ENCODE assay signal across 28 cellular contexts in the genomic region with DNA sequence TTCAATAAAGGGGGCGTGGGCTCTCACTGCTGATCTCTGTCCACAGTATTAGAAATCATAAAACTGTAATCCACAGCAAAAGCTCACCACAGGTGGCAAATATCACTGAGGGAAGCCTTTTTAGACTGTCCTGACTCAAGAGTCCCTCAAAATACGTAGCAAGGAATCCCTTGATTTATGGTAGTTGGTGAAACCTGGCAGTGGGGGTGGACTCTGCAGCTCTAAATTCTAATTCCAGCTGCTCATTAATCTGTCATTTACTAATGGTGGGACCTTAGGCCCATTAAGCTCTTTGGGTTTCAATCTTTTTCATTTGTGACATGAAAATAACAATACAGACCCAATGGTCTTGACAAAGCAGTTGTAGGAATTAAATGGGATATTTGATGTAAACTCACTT. TPM values are rescaled to one million over a fixed set of nuclear protein-coding genes. Genes with fewer than 3 reads are reported as not detected.
DNase-seq lines count a peak whose midpoint lies in the region; ATAC-seq, FAIRE-seq and TF ChIP-seq lines count a peak whose summit lies in the region.
"Had no signal": no experiment of that assay in that cellular context is flagged by ENCODE, and none has a peak within 500 bp of the region (broad histone marks: within the 10 kb centered on the region; RNA-seq: fewer than 3 reads in every experiment).

No MANE protein-coding gene starts in this region.

- no peak overlapping the region for H3K4me3 ChIP-seq in HEK293 (ENCODE audit: low read depth, low read length)
- no peak overlapping the region for H3K4me3 ChIP-seq in WERI-Rb-1 (ENCODE audit: low read depth, low read length)
- no peak overlapping the region for H3K4me3 ChIP-seq in pancreas
- H3K4me3 ChIP-seq: BLaER1, GM12878 had no signal

- peaks cover 2% of the 10 kb centered on the region for H3K27me3 Mint-ChIP-seq in activated CD4-positive, alpha-beta T cell treated with anti-CD3 and anti-CD28 coated beads, Interleukin-2, amount 10 ng/mL, durations not matched to agents 7 days and 5 days
- peaks cover 4% of the 10 kb centered on the region for H3K27me3 Mint-ChIP-seq in nephron progenitor cell (ENCODE audit: low read depth, poor library complexity)
- H3K27me3 Mint-ChIP-seq in activated T-helper 17 cell treated with anti-CD3 and anti-CD28 coated beads, Interleukin-2, amount 50 U/mL, for 72 hours: no peaks in the 10 kb centered on the region
- H3K27me3 Mint-ChIP-seq: CD4-positive, CD25-positive, alpha-beta regulatory T cell had no signal

- peak overlapping the region; percentile 55 for H3K27ac Mint-ChIP-seq in activated CD4-positive, alpha-beta T cell treated with anti-CD3 and anti-CD28 coated beads, Interleukin-2, amount 10 ng/mL, durations not matched to agents 7 days and 5 days
- no peak overlapping the region for H3K27ac Mint-ChIP-seq in nephron progenitor cell
- no peak overlapping the region for H3K27ac Mint-ChIP-seq in activated T-helper 17 cell treated with anti-CD3 and anti-CD28 coated beads, Interleukin-2, amount 50 U/mL, for 72 hours
- H3K27ac Mint-ChIP-seq: CD14-positive monocyte; CD4-positive, CD25-positive, alpha-beta regulatory T cell; CD8-positive, alpha-beta memory T cell had no signal

- intact Hi-C loops in pancreas (cut with DNase I): no loop called here

- in situ Hi-C loops in ACHN (cut with HindIII; ENCODE audit: low pct_ligation_motif_present, low pct_unique_long_range_greater_than_20kb, low sequenced_read_pairs): no loop called here

- H3K36me3 ChIP-seq in HEK293 (ENCODE audit: control insufficient read depth in 2 of 2, insufficient read depth in 1 of 2, low read length in 2 of 2): no peaks in the 10 kb centered on the region
- H3K36me3 ChIP-seq in WERI-Rb-1: no peaks in the 10 kb centered on the region
- H3K36me3 ChIP-seq in pancreas: no peaks in the 10 kb centered on the region
- H3K36me3 ChIP-seq: BE2C, BLaER1 had no signal

- DNase-seq in activated CD4-positive, alpha-beta T cell treated with anti-CD3 and anti-CD28 coated beads, Interleukin-2, amount 10 ng/mL, durations not matched to agents 7 days and 5 days: no peak
- DNase-seq in activated CD4-positive, alpha-beta T cell treated with anti-CD3 and anti-CD28 coated beads, Interleukin-2, amount 50 U/mL, for 48 hours: no peak
- DNase-seq in WERI-Rb-1 (peak; percentile 19), nephron progenitor cell (peak; percentile 16), pancreas (no peak), ACHN (no peak)
- DNase-seq: 8988T; BE2C; C1 segment of cervical spinal cord; CD4-positive, alpha-beta memory T cell; CD4-positive, CD25-positive, alpha-beta regulatory T cell; CD8-positive, alpha-beta memory T cell; COR-L47; DMS 273 treated with DMSO at 0.1 percent for 48 hours; DMS153; DMS53; DMS79; DND-41; EL; GDM1 had no signal

- H3K4me1 ChIP-seq in HEK293 (ENCODE audit: control insufficient read depth, insufficient read depth, low read length) (peaks cover 6% of the 10 kb centered on the region; the same call in 1 of the 2 replicates), pancreas (peaks cover 0 to 4% (median 0%) of the 10 kb centered on the region in 3 donors)
- H3K4me1 ChIP-seq: BE2C had no signal

- no peak for FAIRE-seq in pancreas (lab: Jason Lieb, UNC)
- FAIRE-seq: A204.1, GM12878, GM12892, GM18507 had no signal

- no peak for ATAC-seq in pancreas
- no peak for ATAC-seq in activated T-helper 17 cell treated with anti-CD3 and anti-CD28 coated beads, Interleukin-2, amount 50 U/mL, for 72 hours (replicated peaks)
- ATAC-seq: GM12878 had no signal

- CTCF ChIA-PET in activated CD4-positive, alpha-beta T cell treated with anti-CD3 and anti-CD28 coated beads, Interleukin-2, amount 10 ng/mL, durations not matched to agents 7 days and 5 days (lab: Charles Lee): no interaction called here
- CTCF ChIA-PET in HEK293 (lab: Yijun Ruan, JAX): interaction anchor here (0.5 to 1.2 kb wide), 2 partner anchors 131 to 141 kb away, joined by 3 to 4 read pairs; no protein-coding TSS in a partner anchor

- no peak overlapping the region for H3K4me3 Mint-ChIP-seq in activated CD4-positive, alpha-beta T cell treated with anti-CD3 and anti-CD28 coated beads, Interleukin-2, amount 10 ng/mL, durations not matched to agents 7 days and 5 days
- H3K4me3 Mint-ChIP-seq in nephron progenitor cell: peak overlapping the region; percentile 18
- no peak overlapping the region for H3K4me3 Mint-ChIP-seq in activated T-helper 17 cell treated with anti-CD3 and anti-CD28 coated beads, Interleukin-2, amount 50 U/mL, for 72 hours
- H3K4me3 Mint-ChIP-seq: CD14-positive monocyte; CD4-positive, alpha-beta memory T cell; CD4-positive, CD25-positive, alpha-beta regulatory T cell; CD8-positive, alpha-beta memory T cell had no signal

- H3K36me3 Mint-ChIP-seq in activated CD4-positive, alpha-beta T cell treated with anti-CD3 and anti-CD28 coated beads, Interleukin-2, amount 10 ng/mL, durations not matched to agents 7 days and 5 days (ENCODE audit: low read depth): no peaks in the 10 kb centered on the region
- no peaks in the 10 kb centered on the region for H3K36me3 Mint-ChIP-seq in nephron progenitor cell (ENCODE audit: low read depth)
- no peaks in the 10 kb centered on the region for H3K36me3 Mint-ChIP-seq in activated T-helper 17 cell treated with anti-CD3 and anti-CD28 coated beads, Interleukin-2, amount 50 U/mL, for 72 hours (ENCODE audit: low read depth)
- H3K36me3 Mint-ChIP-seq: CD14-positive monocyte; CD4-positive, alpha-beta memory T cell; CD8-positive, alpha-beta memory T cell had no signal

- POLR2A ChIA-PET in activated CD4-positive, alpha-beta T cell treated with anti-CD3 and anti-CD28 coated beads, Interleukin-2, amount 10 ng/mL, durations not matched to agents 7 days and 5 days (lab: Charles Lee): no interaction called here
- POLR2A ChIA-PET in HEK293 (lab: Yijun Ruan, JAX): no interaction called here

- no peaks in the 10 kb centered on the region for H3K4me1 Mint-ChIP-seq in activated CD4-positive, alpha-beta T cell treated with anti-CD3 and anti-CD28 coated beads, Interleukin-2, amount 10 ng/mL, durations not matched to agents 7 days and 5 days
- peaks cover 53% of the 10 kb centered on the region for H3K4me1 Mint-ChIP-seq in nephron progenitor cell
- H3K4me1 Mint-ChIP-seq in activated T-helper 17 cell treated with anti-CD3 and anti-CD28 coated beads, Interleukin-2, amount 50 U/mL, for 72 hours: peaks cover 9% of the 10 kb centered on the region
- H3K4me1 Mint-ChIP-seq: CD14-positive monocyte had no signal

- no peaks in the 10 kb centered on the region for H3K9me3 ChIP-seq in HEK293 (ENCODE audit: control insufficient read depth, insufficient read depth, low read depth, low read length)
- no peaks in the 10 kb centered on the region for H3K9me3 ChIP-seq in WERI-Rb-1 (ENCODE audit: severe bottlenecking)
- H3K9me3 ChIP-seq in pancreas: no peaks in the 10 kb centered on the region
- H3K9me3 ChIP-seq: BE2C, BLaER1 had no signal

- H3K27ac ChIP-seq in HEK293 (ENCODE audit: extremely low read depth, low read depth, low read length): no peak overlapping the region
- no peak overlapping the region for H3K27ac ChIP-seq in WERI-Rb-1
- H3K27ac ChIP-seq in pancreas: no peak overlapping the region
- H3K27ac ChIP-seq: BLaER1 had no signal

- TF ChIP-seq CTCF in HEK293 (tag by site-specific recombination; IDR thresholded peaks at IDR 0.05) (no peak), WERI-Rb-1 (IDR thresholded peaks at IDR 0.05; ENCODE audit: low read depth, low read length) (no peak), nephron progenitor cell (IDR thresholded peaks at IDR 0.05) (no peak), pancreas (IDR thresholded peaks at IDR 0.05) (no peak)

- WGBS in pancreas, 2 donors: 90 to 94% methylated on average over 2 of the region's 2 CpGs

- no peaks in the 10 kb centered on the region for H3K9me3 Mint-ChIP-seq in activated CD4-positive, alpha-beta T cell treated with anti-CD3 and anti-CD28 coated beads, Interleukin-2, amount 10 ng/mL, durations not matched to agents 7 days and 5 days
- H3K9me3 Mint-ChIP-seq in nephron progenitor cell: no peaks in the 10 kb centered on the region
- no peaks in the 10 kb centered on the region for H3K9me3 Mint-ChIP-seq in activated T-helper 17 cell treated with anti-CD3 and anti-CD28 coated beads, Interleukin-2, amount 50 U/mL, for 72 hours
- H3K9me3 Mint-ChIP-seq: CD4-positive, alpha-beta memory T cell; CD8-positive, alpha-beta memory T cell had no signal

- H3K27me3 ChIP-seq in WERI-Rb-1 (ENCODE audit: insufficient read depth, low read depth, severe bottlenecking) (no peaks in the 10 kb centered on the region), pancreas (no peaks in the 10 kb centered on the region)
- H3K27me3 ChIP-seq: BLaER1 had no signal

TF ChIP-seq in HEK293, 187 proteins besides CTCF, POLR2A, EP300 and RAD21:
- TF ChIP-seq ZNF843 (tag by site-specific recombination; IDR thresholded peaks at IDR 0.05) (no peak), GLI4 (tag by site-specific recombination; IDR thresholded peaks at IDR 0.05) (no peak), ZIC2 (tag by site-specific recombination; IDR thresholded peaks at IDR 0.05) (peak; percentile 13; the same call in 1 of the 2 replicates)

RNA-seq across cellular contexts. Expression of gene GMDS, which starts 32.3 kb away (rescaled TPM):
- total RNA-seq in activated CD4-positive, alpha-beta T cell treated with anti-CD3 and anti-CD28 coated beads, Interleukin-2, amount 10 ng/mL, durations not matched to agents 7 days and 5 days: 10 to 100 TPM; 31.1 to 35.9 TPM
- total RNA-seq in pancreas: 10 to 100 TPM; 21.1 to 40.8 (median 28.3) TPM
- 10 to 100 TPM in 1 of 2 donors, 1 to 10 TPM in 1; 7.6 to 22.1 TPM for polyA plus RNA-seq in pancreas
- total RNA-seq in activated T-helper 17 cell treated with anti-CD3 and anti-CD28 coated beads, Interleukin-2, amount 50 U/mL, for 72 hours: 10 to 100 TPM; 19.6 to 36.3 TPM

Comparison
In these comparisons a context has a peak if more than half of its experiments do, and no peak if none do; other contexts are left out.
1. DNase-seq: peak in WERI-Rb-1 (single experiment) and nephron progenitor cell (single experiment); none in activated CD4-positive, alpha-beta T cell treated with anti-CD3 and anti-CD28 coated beads, Interleukin-2, amount 10 ng/mL, durations not matched to agents 7 days and 5 days (single experiment), activated CD4-positive, alpha-beta T cell treated with anti-CD3 and anti-CD28 coated beads, Interleukin-2, amount 50 U/mL, for 48 hours (0 of 2), pancreas (0 of 6) and ACHN (single experiment).